In genomic region chrY:12357655-12358054, GRCh38 we compare ENCODE assay signal across 35 cellular contexts.
"Had no signal": no experiment of that assay in that cellular context is flagged by ENCODE, and none has a peak within 500 bp of the region (broad histone marks: within the 10 kb centered on the region; RNA-seq: fewer than 3 reads in every experiment).

No MANE protein-coding gene starts in this region.

- H3K27ac ChIP-seq: KMS-11 had no signal

- H3K27me3 ChIP-seq: MG63 had no signal

- H3K9me3 ChIP-seq: MG63 had no signal

- H3K4me3 ChIP-seq: MG63 had no signal

- H3K36me3 ChIP-seq: MG63 had no signal

- DNase-seq: Karpas-422, Kasumi-1, KG1, MG63, MM.1S, MV-4-11, NCI-H1048, NCI-H1092, NCI-H1092 treated with DMSO at 0.1 percent for 48 hours, NCI-H1105, NCI-H1105 treated with DMSO at 0.1 percent for 48 hours, NCI-H1417, NCI-H1417 treated with DMSO at 0.1 percent for 48 hours, NCI-H1436, NCI-H1436 treated with DMSO at 0.1 percent for 48 hours, NCI-H146, NCI-H1694, NCI-H1694 treated with DMSO at 0.1 percent for 48 hours, NCI-H187, NCI-H187 treated with DMSO at 0.1 percent for 48 hours, NCI-H1930, NCI-H2029, NCI-H2029 treated with DMSO at 0.1 percent for 48 hours, NCI-H2081, NCI-H2081 treated with DMSO at 0.1 percent for 48 hours, NCI-H2107, NCI-H2171, NCI-H2171 treated with DMSO at 0.1 percent for 48 hours, NCI-H2227 treated with DMSO at 0.1 percent for 48 hours, NCI-H226, NCI-H345, NCI-H446, NCI-H446 treated with DMSO at 0.1 percent for 48 hours, NCI-H510A had no signal
